Comparison of ENCODE assay signal across 11 cellular contexts in genomic region chr17:39361064-39361463, GRCh38. TPM values are rescaled to one million over a fixed set of nuclear protein-coding genes. Genes with fewer than 3 reads are reported as not detected.
A peak's percentile ranks its signal among the peaks of the same experiment; 100 is the strongest.
DNase-seq lines count a peak whose midpoint lies in the region; ATAC-seq and TF ChIP-seq lines count a peak whose summit lies in the region.
"Had no signal": no experiment of that assay in that cellular context is flagged by ENCODE, and none has a peak within 500 bp of the region (broad histone marks: within the 10 kb centered on the region; RNA-seq: fewer than 3 reads in every experiment).

No MANE protein-coding gene starts in this region.

- no peak for ATAC-seq in right cardiac atrium
- no peak for ATAC-seq in activated B cell treated with CpG ODN at 0.5 μM for 24 hours (ENCODE audit: low read depth)
- ATAC-seq in naive thymus-derived CD8-positive, alpha-beta T cell = no peak
- ATAC-seq: HepG2 had no signal

- POLR2A ChIA-PET in activated B cell treated with CpG ODN at 0.5 μM for 24 hours (lab: Charles Lee) = interaction anchor here (0.6 kb wide), 1 partner anchor 57 kb away, joined by 3 read pairs; no protein-coding TSS in a partner anchor
- POLR2A ChIA-PET in naive thymus-derived CD8-positive, alpha-beta T cell (lab: Charles Lee) = no interaction called here

- H3K27me3 ChIP-seq in cardiac muscle cell (no peaks in the 10 kb centered on the region), right cardiac atrium (ENCODE audit: control insufficient read depth, insufficient read depth) (no peaks in the 10 kb centered on the region)

- H3K27ac Mint-ChIP-seq in activated B cell treated with CpG ODN at 0.5 μM for 24 hours = peak overlapping the region; percentile 5
- H3K27ac Mint-ChIP-seq in naive thymus-derived CD8-positive, alpha-beta T cell = peak overlapping the region in 6 of 10 donors; percentile 2 to 53 (median 8)
- H3K27ac Mint-ChIP-seq: B cell, HFFc6 had no signal

- H3K36me3 Mint-ChIP-seq in activated B cell treated with CpG ODN at 0.5 μM for 24 hours (ENCODE audit: low read depth) = peaks cover 2% of the 10 kb centered on the region
- peaks cover 0 to 7% (median 0%) of the 10 kb centered on the region in 3 donors for H3K36me3 Mint-ChIP-seq in naive thymus-derived CD8-positive, alpha-beta T cell

- H3K4me1 Mint-ChIP-seq in activated B cell treated with CpG ODN at 0.5 μM for 24 hours = peaks cover 3% of the 10 kb centered on the region
- H3K4me1 Mint-ChIP-seq in naive thymus-derived CD8-positive, alpha-beta T cell = peaks cover 13 to 37% (median 18%) of the 10 kb centered on the region in 4 donors

- 52% methylated on average over 1 of the region's 1 CpG for WGBS in right cardiac atrium

- H3K4me1 ChIP-seq in cardiac muscle cell (ENCODE audit: low read depth) (peaks cover 15% of the 10 kb centered on the region), right cardiac atrium (ENCODE audit: control insufficient read depth, insufficient read depth, low read length) (peaks cover 3% of the 10 kb centered on the region)

- CTCF ChIA-PET in activated B cell treated with CpG ODN at 0.5 μM for 24 hours (lab: Charles Lee) = no interaction called here

- no peak for TF ChIP-seq CTCF in cardiac muscle cell (IDR thresholded peaks at IDR 0.05; ENCODE audit: low read depth, low read length)
- TF ChIP-seq CTCF in activated B cell treated with CpG ODN at 0.5 μM for 24 hours (IDR thresholded peaks at IDR 0.05) = no peak

- intact Hi-C loops in right cardiac atrium (cut with DNase I) (no loop called here), activated B cell treated with CpG ODN at 0.5 μM for 24 hours (cut with micrococcal nuclease) (no loop called here)

- H3K4me3 Mint-ChIP-seq in activated B cell treated with CpG ODN at 0.5 μM for 24 hours = no peak overlapping the region
- H3K4me3 Mint-ChIP-seq in naive thymus-derived CD8-positive, alpha-beta T cell = no peak overlapping the region
- H3K4me3 Mint-ChIP-seq: B cell, HFFc6 had no signal

- no peak overlapping the region for H3K4me3 ChIP-seq in cardiac muscle cell
- H3K4me3 ChIP-seq in right cardiac atrium (ENCODE audit: low read length) = no peak overlapping the region

- H3K9me3 ChIP-seq in cardiac muscle cell (ENCODE audit: low read depth) (no peaks in the 10 kb centered on the region), right cardiac atrium (ENCODE audit: control insufficient read depth, low read length) (no peaks in the 10 kb centered on the region)

- DNase-seq in cardiac muscle cell (ENCODE audit: low read depth in 1 of 2, low spot score in 1 of 2) (no peak), right cardiac atrium (no peak), activated B cell treated with CpG ODN at 0.5 μM for 24 hours (no peak), amygdala (lab: John Stamatoyannopoulos, UW) (no peak), DMS53 (lab: John Stamatoyannopoulos, UW) (no peak)
- DNase-seq in naive thymus-derived CD8-positive, alpha-beta T cell = no peak
- no peak for DNase-seq in stimulated activated naive CD4-positive, alpha-beta T cell (lab: John Stamatoyannopoulos, UW)
- DNase-seq: HCEC 1CT, HFFc6 had no signal

- H3K27ac ChIP-seq in cardiac muscle cell = peak overlapping the region; percentile 11
- no peak overlapping the region for H3K27ac ChIP-seq in right cardiac atrium (ENCODE audit: low read length)

- H3K36me3 ChIP-seq in cardiac muscle cell = no peaks in the 10 kb centered on the region

- no peaks in the 10 kb centered on the region for H3K27me3 Mint-ChIP-seq in activated B cell treated with CpG ODN at 0.5 μM for 24 hours
- peaks cover 0 to 1% (median 0%) of the 10 kb centered on the region in 5 donors for H3K27me3 Mint-ChIP-seq in naive thymus-derived CD8-positive, alpha-beta T cell
- H3K27me3 Mint-ChIP-seq: B cell had no signal

- no peaks in the 10 kb centered on the region for H3K9me3 Mint-ChIP-seq in activated B cell treated with CpG ODN at 0.5 μM for 24 hours
- H3K9me3 Mint-ChIP-seq in naive thymus-derived CD8-positive, alpha-beta T cell = no peaks in the 10 kb centered on the region
- H3K9me3 Mint-ChIP-seq: HFFc6 had no signal

RNA-seq across cellular contexts. Expression of gene FBXL20, which starts 40.4 kb away (rescaled TPM):
- total RNA-seq in cardiac muscle cell (13.1 and 20.4 TPM in 2 replicates), right cardiac atrium (10 to 100 TPM in 2 of 4 donors, 1 to 10 TPM in 2; 8.6 to 12.4 (median 10.7) TPM), activated B cell treated with CpG ODN at 0.5 μM for 24 hours (14.1 and 14.4 TPM in 2 replicates)
- polyA plus RNA-seq in cardiac muscle cell (10.2 and 11.8 TPM in 2 replicates), right cardiac atrium (4.0 TPM)
- total RNA-seq in naive thymus-derived CD8-positive, alpha-beta T cell = 10 to 100 TPM; 33.4 to 34.3 TPM
- 1 to 10 TPM; 2.6 to 3.4 (median 3.2) TPM for polyA plus RNA-seq in naive thymus-derived CD8-positive, alpha-beta T cell
